19 cellular contexts compared by ENCODE assay signal in the genomic region with DNA sequence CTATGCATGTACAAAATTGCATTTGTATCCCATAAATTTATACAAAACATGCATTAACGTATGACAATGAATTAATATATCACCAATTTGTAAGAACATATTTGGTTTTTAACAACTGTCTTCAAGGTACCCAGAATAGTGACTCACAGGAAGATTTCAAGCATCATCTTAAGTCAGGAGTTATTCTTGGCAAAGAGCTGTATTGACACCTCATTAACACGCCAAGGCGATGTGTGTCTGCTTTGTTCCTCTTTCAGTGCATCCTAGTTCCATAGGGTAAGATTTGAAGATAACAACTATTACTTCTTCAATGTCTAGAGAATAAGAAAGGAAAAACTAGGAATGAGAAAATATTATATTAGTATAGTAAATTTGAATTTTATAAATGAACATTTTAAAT. TPM values are rescaled to one million over a fixed set of nuclear protein-coding genes. Genes with fewer than 3 reads are reported as not detected.
A peak's percentile ranks its signal among the peaks of the same experiment; 100 is the strongest.
DNase-seq lines count a peak whose midpoint lies in the region; ATAC-seq, FAIRE-seq and TF ChIP-seq lines count a peak whose summit lies in the region.
"Had no signal": no experiment of that assay in that cellular context is flagged by ENCODE, and none has a peak within 500 bp of the region (broad histone marks: within the 10 kb centered on the region; RNA-seq: fewer than 3 reads in every experiment).

No MANE protein-coding gene starts in this region.

- ATAC-seq in GM21367 (IDR thresholded peaks at IDR 0.05; ENCODE audit: unreplicated experiment) (no peak), GM18520 (IDR thresholded peaks at IDR 0.05; ENCODE audit: unreplicated experiment) (no peak)

- H3K4me1 ChIP-seq in GM23248 (ENCODE audit: insufficient read depth) (no peaks in the 10 kb centered on the region), stomach (no peaks in the 10 kb centered on the region)

- H3K36me3 ChIP-seq in GM23248 (ENCODE audit: low read depth) (no peaks in the 10 kb centered on the region), stomach (no peaks in the 10 kb centered on the region)
- H3K36me3 ChIP-seq: MG63 had no signal

- H2AFZ ChIP-seq in GM23248 = no peak overlapping the region

- no peak overlapping the region for H3K27ac ChIP-seq in GM23248
- H3K27ac ChIP-seq in stomach = no peak overlapping the region
- H3K27ac ChIP-seq: HL-60 had no signal

- H3K27me3 ChIP-seq in GM23248 (replicated peaks; ENCODE audit: insufficient read depth) (no peaks in the 10 kb centered on the region), stomach (no peaks in the 10 kb centered on the region)
- H3K27me3 ChIP-seq: MG63 had no signal

- no peak overlapping the region for H3K4me2 ChIP-seq in GM23248 (ENCODE audit: unreplicated experiment)

- intact Hi-C loops in stomach (cut with DNase I; ENCODE audit: low total_unique reads) = no loop called here

- H4K20me1 ChIP-seq in GM23248 (ENCODE audit: insufficient read depth) = no peaks in the 10 kb centered on the region

- H3K79me2 ChIP-seq in GM23248 (ENCODE audit: insufficient read depth) = no peaks in the 10 kb centered on the region

- H3K9me3 ChIP-seq in GM23248 (ENCODE audit: low read depth) = no peaks in the 10 kb centered on the region
- peaks cover 0 to under 1% (median 0%) of the 10 kb centered on the region in 4 donors for H3K9me3 ChIP-seq in stomach
- H3K9me3 ChIP-seq: MG63 had no signal

- TF ChIP-seq CTCF in D721Med (IDR thresholded peaks at IDR 0.05; ENCODE audit: insufficient read depth, missing control alignments) (no peak), stomach (IDR thresholded peaks at IDR 0.05) (no peak)

- no peaks in the 10 kb centered on the region for H3F3A ChIP-seq in GM23248 (ENCODE audit: insufficient read depth)

- H3K4me3 ChIP-seq in GM23248 (no peak overlapping the region), stomach (no peak overlapping the region)
- H3K4me3 ChIP-seq: MG63 had no signal

- in situ Hi-C loops in GM23248 (cut with MboI) = no loop called here

- WGBS in GM23248 (ENCODE audit: low coverage in 1 of 2, low lambda C conversion rate in 2 of 2, missing lambda C conversion rate in 2 of 2), 2 experiments = 67 to 72% methylated on average over 3 of the region's 3 CpGs
- 86 to 89% (median 88%) methylated on average over 3 of the region's 3 CpGs for WGBS in stomach, 5 donors

- DNase-seq in GM23248 (peak; percentile 42), RKO (ENCODE audit: low spot score) (peak; percentile 28), dermis blood vessel endothelial cell (peak; percentile 9), myocyte (ENCODE audit: low read depth) (peak; percentile 43), D721Med (ENCODE audit: insufficient read length, low spot score) (no peak), stomach (no peak)
- DNase-seq: CD4-positive, CD25-positive, alpha-beta regulatory T cell; DND-41; GF-D8; KG1; MG63; NCI-H187 treated with DMSO at 0.1 percent for 48 hours; NCI-H2171; NCI-H510A treated with DMSO at 0.1 percent for 48 hours; OCI-M1 had no signal

- FAIRE-seq in D721Med (lab: Jason Lieb, UNC) = no peak
- FAIRE-seq: H1 had no signal

- no peak for TF ChIP-seq EP300 in stomach (IDR thresholded peaks at IDR 0.05)

- H3K9me2 ChIP-seq in GM23248 (ENCODE audit: insufficient read depth) = no peaks in the 10 kb centered on the region

- TF ChIP-seq POLR2A in stomach (IDR thresholded peaks at IDR 0.05) = no peak

- H3K9ac ChIP-seq in GM23248 = no peak overlapping the region

RNA-seq across cellular contexts. Expression of a gene that starts 35.8 kb away (rescaled TPM):
- 5.1 and 5.7 TPM in 2 replicates for total RNA-seq in GM23248 (2014; rRNA removed; shearing (Covaris generic))
- polyA plus RNA-seq in GM23248 (2016; fragmentation: Nextera tagmentation; extraction: Ambion mirVana) = 11.3 and 12.3 TPM in 2 replicates
- total RNA-seq in dermis blood vessel endothelial cell = 10.7 and 10.8 TPM in 2 replicates
- 55.3 and 97.1 TPM in 2 replicates for total RNA-seq in myocyte
- 36.8 TPM for polyA plus RNA-seq in myocyte (2012)
- 100 to 1,000 TPM in 1 of 5 donors, 10 to 100 TPM in 4; 14.8 to 100 (median 23.3) TPM for total RNA-seq in stomach
- 100 to 1,000 TPM in 1 of 3 donors, 10 to 100 TPM in 2; 80.6 to 102 (median 95.3) TPM for polyA plus RNA-seq in stomach
- total RNA-seq: CD4-positive, CD25-positive, alpha-beta regulatory T cell had no signal

Comparison
In these comparisons a context has a peak if more than half of its experiments do, and no peak if none do; other contexts are left out.
1. DNase-seq: peak in GM23248 (single experiment), RKO (single experiment), dermis blood vessel endothelial cell (single experiment) and myocyte (single experiment); none in D721Med (single experiment) and stomach (single experiment).